ENCODE assay signal across 11 cellular contexts in genomic region chr1:108016451-108016920, GRCh38. TPM values are rescaled to one million over a fixed set of nuclear protein-coding genes. Genes with fewer than 3 reads are reported as not detected.
A peak's percentile ranks its signal among the peaks of the same experiment; 100 is the strongest.
DNase-seq lines count a peak whose midpoint lies in the region; ATAC-seq and TF ChIP-seq lines count a peak whose summit lies in the region.
"Had no signal": no experiment of that assay in that cellular context is flagged by ENCODE, and none has a peak within 500 bp of the region (broad histone marks: within the 10 kb centered on the region; RNA-seq: fewer than 3 reads in every experiment).

No MANE protein-coding gene starts in this region.

- CTCF ChIA-PET in RWPE1 (lab: Yijun Ruan, JAX), result no interaction called here

- TF ChIP-seq CTCF in RWPE1 (conservative IDR thresholded peaks at IDR 0.05; ENCODE audit: low read depth), result no peak
- TF ChIP-seq CTCF in foreskin keratinocyte (conservative IDR thresholded peaks at IDR 0.05), result no peak

- H3K4me1 ChIP-seq in foreskin keratinocyte, result peaks cover 18% of the 10 kb centered on the region

- POLR2A ChIA-PET in RWPE1 (lab: Yijun Ruan, JAX; ENCODE audit: low non-redundant PET), result no interaction called here

- H3K27ac ChIP-seq in RWPE1, result peak overlapping the region; percentile 81
- no peak overlapping the region for H3K27ac ChIP-seq in foreskin keratinocyte

- peak; percentile 46 for ATAC-seq in Right ventricle myocardium superior (ENCODE audit: poor library complexity)
- peak; percentile 96 for ATAC-seq in foreskin keratinocyte
- no peak for ATAC-seq in GM21576 (IDR thresholded peaks at IDR 0.05; ENCODE audit: unreplicated experiment)
- no peak for ATAC-seq in HG03565 (IDR thresholded peaks at IDR 0.05; ENCODE audit: unreplicated experiment)
- ATAC-seq: CD8-positive, alpha-beta T cell had no signal

- H3K27me3 ChIP-seq in foreskin keratinocyte, result no peaks in the 10 kb centered on the region

- DNase-seq in Right ventricle myocardium superior, result no peak
- no peak for DNase-seq in cardiac septum (ENCODE audit: low spot score)
- DNase-seq in RWPE1 (ENCODE audit: low spot score), result peak; percentile 79
- peak; percentile 87 to 88 for DNase-seq in foreskin keratinocyte
- DNase-seq in superior temporal gyrus (ENCODE audit: extremely low spot score), result peak; percentile 46
- no peak for DNase-seq in HCEC 1CT
- DNase-seq: CD8-positive, alpha-beta T cell; GOT3; NCI-H2029 had no signal

- intact Hi-C loops in Right ventricle myocardium superior (cut with DNase I), result no loop called here
- intact Hi-C loops in cardiac septum (cut with DNase I), result loop anchor here (5.0 kb wide), 1 partner anchor 36 kb away; no protein-coding TSS in a partner anchor

RNA-seq across cellular contexts. Expression of gene VAV3, which starts 51.5 kb away (rescaled TPM):
- total RNA-seq in Right ventricle myocardium superior (1.6 TPM), cardiac septum (1.9 TPM), foreskin keratinocyte (9.7 and 10.3 TPM in 2 replicates)
- 2.2 and 2.6 TPM in 2 replicates for polyA plus RNA-seq in foreskin keratinocyte

Comparison
In these comparisons a context has a peak if more than half of its experiments do, and no peak if none do; other contexts are left out.
1. ATAC-seq: peak in Right ventricle myocardium superior (single experiment) and foreskin keratinocyte (single experiment); none in GM21576 (single experiment) and HG03565 (single experiment).
2. DNase-seq: peak in RWPE1 (single experiment), foreskin keratinocyte (2 of 2) and superior temporal gyrus (single experiment); none in Right ventricle myocardium superior (single experiment), cardiac septum (single experiment) and HCEC 1CT (single experiment).